21 cellular contexts compared by ENCODE assay signal in genomic region chr7:114644455-114644854, GRCh38.
DNase-seq lines count a peak whose midpoint lies in the region; ATAC-seq, FAIRE-seq and TF ChIP-seq lines count a peak whose summit lies in the region.
"Had no signal": no experiment of that assay in that cellular context is flagged by ENCODE, and none has a peak within 500 bp of the region (broad histone marks: within the 10 kb centered on the region; RNA-seq: fewer than 3 reads in every experiment).

No MANE protein-coding gene starts in this region.

- H3K36me3 Mint-ChIP-seq in GM23338 (ENCODE audit: low read depth) (no peaks in the 10 kb centered on the region), osteocyte (ENCODE audit: unreplicated experiment) (peaks cover 10% of the 10 kb centered on the region)
- H3K36me3 Mint-ChIP-seq: CD8-positive, alpha-beta T cell had no signal

- H3K9me3 Mint-ChIP-seq in GM23338 = no peaks in the 10 kb centered on the region
- no peaks in the 10 kb centered on the region for H3K9me3 Mint-ChIP-seq in osteocyte (ENCODE audit: unreplicated experiment)
- H3K9me3 Mint-ChIP-seq: CD8-positive, alpha-beta T cell had no signal

- H3K27ac ChIP-seq in GM23338 (ENCODE audit: low read depth) (no peak overlapping the region), neural cell (ENCODE audit: low read length) (peak overlapping the region; percentile 66), breast epithelium (no peak overlapping the region)
- H3K27ac ChIP-seq: SJCRH30 had no signal

- H2AFZ ChIP-seq in GM23338 (0 out of 2 replicates have a peak overlapping the region, but pooled peaks have one; percentile 40), neural cell (ENCODE audit: low read depth, low read length) (no peak overlapping the region)

- no peak for TF ChIP-seq RAD21 in neural cell (conservative IDR thresholded peaks at IDR 0.05)

- H3K27ac Mint-ChIP-seq in GM23338 (peak overlapping the region; percentile 56), osteocyte (ENCODE audit: unreplicated experiment) (no peak overlapping the region)
- H3K27ac Mint-ChIP-seq: CD8-positive, alpha-beta T cell had no signal

- H3K36me3 ChIP-seq in GM23338 (ENCODE audit: insufficient read depth) (no peaks in the 10 kb centered on the region), neural cell (ENCODE audit: insufficient read depth, low read length) (no peaks in the 10 kb centered on the region), breast epithelium (no peaks in the 10 kb centered on the region)

- DNase-seq in GM23338 (ENCODE audit: low spot score) (no peak), NCI-H1105 treated with DMSO at 0.1 percent for 48 hours (lab: John Stamatoyannopoulos, UW) (peak; percentile 92), NCI-H748 (lab: John Stamatoyannopoulos, UW; ENCODE audit: unreplicated experiment) (peak; percentile 86), HTR-8/SVneo (ENCODE audit: insufficient read length, low spot score) (no peak), kidney glomerular epithelial cell (lab: John Stamatoyannopoulos, UW) (no peak), osteocyte (ENCODE audit: extremely low spot score, unreplicated experiment) (no peak), breast epithelium (ENCODE audit: low spot score in 2 of 2) (no peak)
- DNase-seq: AML-193; C1 segment of cervical spinal cord; CD8-positive, alpha-beta T cell; EL; GF-D8; MM.1S; NCI-H1048; NCI-H1694; NCI-H2227 treated with DMSO at 0.1 percent for 48 hours; NCI-H524; OCI-M1; SJCRH30 had no signal

- no peak for TF ChIP-seq CTCF in GM23338 (conservative IDR thresholded peaks at IDR 0.05; ENCODE audit: low read depth in 2 of 2)
- TF ChIP-seq CTCF in neural cell (IDR thresholded peaks at IDR 0.05; ENCODE audit: poor library complexity, severe bottlenecking) = no peak
- TF ChIP-seq CTCF in osteocyte (IDR thresholded peaks at IDR 0.05) = no peak
- no peak for TF ChIP-seq CTCF in breast epithelium (IDR thresholded peaks at IDR 0.05)

- ATAC-seq in GM23338 = no peak
- ATAC-seq: CD8-positive, alpha-beta T cell had no signal

- H3K9ac ChIP-seq in neural cell (ENCODE audit: low read length) = no peak overlapping the region

- no peak for FAIRE-seq in HTR-8/SVneo (lab: Jason Lieb, UNC)
- FAIRE-seq: H1 had no signal

- no peaks in the 10 kb centered on the region for H3F3A ChIP-seq in GM23338 (replicated peaks; ENCODE audit: low read depth)
- H3F3A ChIP-seq in neural cell (ENCODE audit: insufficient read depth, low read length, poor library complexity, severe bottlenecking) = peaks cover 2% of the 10 kb centered on the region

- H3K4me3 Mint-ChIP-seq in GM23338 (no peak overlapping the region), osteocyte (ENCODE audit: unreplicated experiment) (no peak overlapping the region)
- H3K4me3 Mint-ChIP-seq: CD8-positive, alpha-beta T cell had no signal

- no peaks in the 10 kb centered on the region for H3K27me3 ChIP-seq in GM23338 (ENCODE audit: insufficient read depth)
- H3K27me3 ChIP-seq in neural cell (ENCODE audit: insufficient read depth, low read depth, low read length) = no peaks in the 10 kb centered on the region
- no peaks in the 10 kb centered on the region for H3K27me3 ChIP-seq in breast epithelium
- H3K27me3 ChIP-seq: SJCRH30 had no signal

- peaks cover 3% of the 10 kb centered on the region for H3K27me3 Mint-ChIP-seq in GM23338 (ENCODE audit: insufficient read depth, low read depth, poor library complexity)
- no peaks in the 10 kb centered on the region for H3K27me3 Mint-ChIP-seq in osteocyte (ENCODE audit: unreplicated experiment)

- H3K79me2 ChIP-seq in GM23338 (replicated peaks; ENCODE audit: insufficient read depth) (no peaks in the 10 kb centered on the region), neural cell (replicated peaks; ENCODE audit: insufficient read depth, low read length) (no peaks in the 10 kb centered on the region)

- no peak overlapping the region for H3K4me2 ChIP-seq in GM23338
- H3K4me2 ChIP-seq in neural cell (ENCODE audit: low read length) = peak overlapping the region; percentile 35

- no peaks in the 10 kb centered on the region for H4K20me1 ChIP-seq in GM23338 (replicated peaks; ENCODE audit: insufficient read depth)
- H4K20me1 ChIP-seq in neural cell (ENCODE audit: insufficient read depth) = no peaks in the 10 kb centered on the region

- no peak for TF ChIP-seq POLR2A in breast epithelium (IDR thresholded peaks at IDR 0.05)

- no peak overlapping the region for H3K4me3 ChIP-seq in GM23338
- peak overlapping the region; percentile 35 for H3K4me3 ChIP-seq in neural cell (ENCODE audit: low read length)
- H3K4me3 ChIP-seq in breast epithelium = no peak overlapping the region
- H3K4me3 ChIP-seq: SJCRH30 had no signal

- H3K9me2 ChIP-seq in GM23338 (ENCODE audit: insufficient read depth) = no peaks in the 10 kb centered on the region
- H3K9me2 ChIP-seq in neural cell (ENCODE audit: insufficient read depth, low read length) = no peaks in the 10 kb centered on the region

- H3K4me1 ChIP-seq in GM23338 (ENCODE audit: insufficient read depth) (peaks cover 15% of the 10 kb centered on the region), breast epithelium (no peaks in the 10 kb centered on the region)
- H3K4me1 ChIP-seq: SJCRH30 had no signal

- intact Hi-C loops in breast epithelium (cut with DNase I; ENCODE audit: low total_unique reads) = no loop called here

- no peaks in the 10 kb centered on the region for H3K9me3 ChIP-seq in neural cell (ENCODE audit: low read length)
- no peaks in the 10 kb centered on the region for H3K9me3 ChIP-seq in breast epithelium
- H3K9me3 ChIP-seq: SJCRH30 had no signal

- peaks cover 24% of the 10 kb centered on the region; the same call in 2 of the 3 replicates for H3K4me1 Mint-ChIP-seq in GM23338
- H3K4me1 Mint-ChIP-seq in osteocyte (ENCODE audit: unreplicated experiment) = peaks cover 7% of the 10 kb centered on the region

- TF ChIP-seq EP300 in neural cell (conservative IDR thresholded peaks at IDR 0.05; ENCODE audit: poor library complexity, severe bottlenecking) = peak; percentile 99

TF ChIP-seq in GM23338, 12 proteins besides CTCF, POLR2A, EP300 and RAD21 (continues in another document):
- TF ChIP-seq CREB1 (CRISPR knock-in tag; IDR thresholded peaks at IDR 0.05; ENCODE audit: low read depth) (no peak), EZH2 (IDR thresholded peaks at IDR 0.05; ENCODE audit: low read depth, unreplicated experiment) (no peak), ETS1 (IDR thresholded peaks at IDR 0.05) (no peak), POLR2AphosphoS5 (IDR thresholded peaks at IDR 0.05; ENCODE audit: low read depth) (no peak), EZH2phosphoT487 (IDR thresholded peaks at IDR 0.05; ENCODE audit: unreplicated experiment) (no peak)

TF ChIP-seq in neural cell, 6 proteins besides CTCF, POLR2A, EP300 and RAD21:
- TF ChIP-seq TAF1 (IDR thresholded peaks at IDR 0.05; ENCODE audit: low read depth) (no peak), SMC3 (conservative IDR thresholded peaks at IDR 0.05; ENCODE audit: poor library complexity) (no peak), POLR2AphosphoS5 (IDR thresholded peaks at IDR 0.05) (peak; percentile 96), REST (IDR thresholded peaks at IDR 0.05; ENCODE audit: borderline replicate concordance) (peak; percentile 31), MXI1 (conservative IDR thresholded peaks at IDR 0.05; ENCODE audit: poor library complexity, severe bottlenecking) (no peak), EZH2 (IDR thresholded peaks at IDR 0.05; ENCODE audit: borderline replicate concordance, insufficient read depth, low read length, poor library complexity, severe bottlenecking) (no peak)
TF ChIP-seq in neural cell: peak in this region for 2.

Comparison
In these comparisons a context has a peak if more than half of its experiments do, and no peak if none do; other contexts are left out.
1. DNase-seq: peak in NCI-H1105 treated with DMSO at 0.1 percent for 48 hours (single experiment) and NCI-H748 (single experiment); none in GM23338 (single experiment), HTR-8/SVneo (single experiment), kidney glomerular epithelial cell (single experiment), osteocyte (single experiment) and breast epithelium (0 of 2).